ENCODE assay signal across 34 cellular contexts in genomic region chr1:15129944-15130343, GRCh38. TPM values are rescaled to one million over a fixed set of nuclear protein-coding genes. Genes with fewer than 3 reads are reported as not detected.
DNase-seq lines count a peak whose midpoint lies in the region; ATAC-seq and TF ChIP-seq lines count a peak whose summit lies in the region.
"Had no signal": no experiment of that assay in that cellular context is flagged by ENCODE, and none has a peak within 500 bp of the region (broad histone marks: within the 10 kb centered on the region; RNA-seq: fewer than 3 reads in every experiment).

No MANE protein-coding gene starts in this region.

- DNase-seq in OCI-M1 (lab: John Stamatoyannopoulos, UW): peak; percentile 5
- DNase-seq in chondrocyte (ENCODE audit: low spot score): no peak
- DNase-seq in Calu3: no peak
- DNase-seq in dedifferentiated amniotic fluid mesenchymal stem cell (ENCODE audit: extremely low spot score): no peak
- DNase-seq in GF-D8 (lab: John Stamatoyannopoulos, UW): no peak
- no peak for DNase-seq in heart left ventricle
- DNase-seq: 8988T; ACHN; AML-193; BE2C; C1 segment of cervical spinal cord; Caco-2; CD4-positive, alpha-beta memory T cell; CD4-positive, alpha-beta T cell; CD4-positive, CD25-positive, alpha-beta regulatory T cell; CD8-positive, alpha-beta memory T cell; CD8-positive, alpha-beta T cell; COR-L47; DMS 273 treated with DMSO at 0.1 percent for 48 hours; DMS153; DMS53; DMS79; DMS79 treated with DMSO at 0.1 percent for 48 hours; DND-41; EL had no signal

- H3K4me3 Mint-ChIP-seq in chondrocyte (ENCODE audit: unreplicated experiment): no peak overlapping the region
- no peak overlapping the region for H3K4me3 Mint-ChIP-seq in dendritic cell treated with granulocyte-macrophage colony-stimulating factor and Interleukin-4, amounts not matched to agents 40 ng/mL and 50 ng/mL, for 4 days
- H3K4me3 Mint-ChIP-seq in Calu3 (ENCODE audit: low read depth, unreplicated experiment): no peak overlapping the region
- H3K4me3 Mint-ChIP-seq: B cell; CD14-positive monocyte; CD4-positive, alpha-beta memory T cell; CD4-positive, alpha-beta T cell; CD4-positive, CD25-positive, alpha-beta regulatory T cell; CD8-positive, alpha-beta memory T cell; CD8-positive, alpha-beta T cell had no signal

- no TSS peak for BruUV-seq in Calu3 (replicated peaks; lab: Mats Ljungman, UMichigan)

- POLR2A ChIA-PET in HEK293 (lab: Yijun Ruan, JAX): no interaction called here

- H3K36me3 ChIP-seq in HEK293 (ENCODE audit: control insufficient read depth in 2 of 2, insufficient read depth in 1 of 2, low read length in 2 of 2) (no peaks in the 10 kb centered on the region), heart left ventricle (no peaks in the 10 kb centered on the region)
- H3K36me3 ChIP-seq: BE2C; BLaER1; BLaER1 treated with 17β-estradiol and CSF1 and Interleukin-3, amounts not matched to agents 10 nM and 100 nM had no signal

- CTCF ChIA-PET in HEK293 (lab: Yijun Ruan, JAX): interaction anchor here (0.8 to 5.1 kb wide), 10 partner anchors 8 to 497 kb away, joined by 3 to 73 read pairs (median 9); no protein-coding TSS in a partner anchor
- CTCF ChIA-PET in Calu3 (lab: Charles Lee): no interaction called here

- 78 to 91% (median 87%) methylated on average over 4 of the region's 4 CpGs for WGBS in heart left ventricle, 4 donors

- intact Hi-C loops in dendritic cell treated with granulocyte-macrophage colony-stimulating factor and Interleukin-4, amounts not matched to agents 40 ng/mL and 50 ng/mL, for 4 days (cut with micrococcal nuclease): loop anchor here (2.0 kb wide), 1 partner anchor 21 kb away; no protein-coding TSS in a partner anchor
- intact Hi-C loops in Calu3 (cut with micrococcal nuclease; ENCODE audit: unreplicated experiment): no loop called here
- intact Hi-C loops in heart left ventricle (cut with DNase I): loop anchor here in 8 of 10 donors (2.0 to 10.0 kb wide), 8 partner anchors 142 to 305 kb away; partner anchors contain the start of gene CTRC (in 2 of the 8)

- H3K36me3 Mint-ChIP-seq in chondrocyte (ENCODE audit: low read depth) (peaks cover 6% of the 10 kb centered on the region), Calu3 (ENCODE audit: insufficient read depth, unreplicated experiment) (peaks cover 6% of the 10 kb centered on the region)
- H3K36me3 Mint-ChIP-seq in dendritic cell treated with granulocyte-macrophage colony-stimulating factor and Interleukin-4, amounts not matched to agents 40 ng/mL and 50 ng/mL, for 4 days (ENCODE audit: low read depth): no peaks in the 10 kb centered on the region
- H3K36me3 Mint-ChIP-seq: CD14-positive monocyte; CD4-positive, alpha-beta memory T cell; CD4-positive, CD25-positive, alpha-beta regulatory T cell; CD8-positive, alpha-beta memory T cell; CD8-positive, alpha-beta T cell had no signal

- TF ChIP-seq CTCF in HEK293 (tag by site-specific recombination; IDR thresholded peaks at IDR 0.05) (no peak), chondrocyte (IDR thresholded peaks at IDR 0.05) (no peak), Calu3 (IDR thresholded peaks at IDR 0.05; ENCODE audit: unreplicated experiment) (no peak), heart left ventricle (IDR thresholded peaks at IDR 0.05) (no peak)

- H3K4me1 ChIP-seq in HEK293 (ENCODE audit: control insufficient read depth, insufficient read depth, low read length): no peaks in the 10 kb centered on the region
- H3K4me1 ChIP-seq in heart left ventricle: no peaks in the 10 kb centered on the region
- H3K4me1 ChIP-seq: A549, BE2C had no signal

- H3K27me3 Mint-ChIP-seq in chondrocyte (ENCODE audit: low read depth) (peaks cover 24% of the 10 kb centered on the region), Calu3 (ENCODE audit: unreplicated experiment) (no peaks in the 10 kb centered on the region)
- H3K27me3 Mint-ChIP-seq in dendritic cell treated with granulocyte-macrophage colony-stimulating factor and Interleukin-4, amounts not matched to agents 40 ng/mL and 50 ng/mL, for 4 days: peaks cover 23% of the 10 kb centered on the region

- peaks cover 0 to 10% (median 0%) of the 10 kb centered on the region in 9 donors for H3K27me3 ChIP-seq in heart left ventricle
- H3K27me3 ChIP-seq: BE2C; BLaER1; BLaER1 treated with 17β-estradiol and CSF1 and Interleukin-3, amounts not matched to agents 10 nM and 100 nM had no signal

- H3K4me1 Mint-ChIP-seq in chondrocyte (ENCODE audit: low read depth): no peaks in the 10 kb centered on the region
- peaks cover 15% of the 10 kb centered on the region for H3K4me1 Mint-ChIP-seq in dendritic cell treated with granulocyte-macrophage colony-stimulating factor and Interleukin-4, amounts not matched to agents 40 ng/mL and 50 ng/mL, for 4 days (ENCODE audit: low read depth)
- H3K4me1 Mint-ChIP-seq in Calu3 (ENCODE audit: low read depth, unreplicated experiment): no peaks in the 10 kb centered on the region
- H3K4me1 Mint-ChIP-seq: B cell; CD14-positive monocyte; CD4-positive, alpha-beta memory T cell; CD4-positive, CD25-positive, alpha-beta regulatory T cell; CD8-positive, alpha-beta memory T cell had no signal

- H3K9me3 ChIP-seq in HEK293 (ENCODE audit: control insufficient read depth, insufficient read depth, low read depth, low read length) (no peaks in the 10 kb centered on the region), heart left ventricle (peaks cover 0 to 9% (median 0%) of the 10 kb centered on the region in 12 donors)
- H3K9me3 ChIP-seq: A549, BE2C, Caco-2 had no signal

- H3K9me3 Mint-ChIP-seq in chondrocyte (ENCODE audit: low read depth): peaks cover 10% of the 10 kb centered on the region
- H3K9me3 Mint-ChIP-seq in dendritic cell treated with granulocyte-macrophage colony-stimulating factor and Interleukin-4, amounts not matched to agents 40 ng/mL and 50 ng/mL, for 4 days: peaks cover 19% of the 10 kb centered on the region
- peaks cover 5% of the 10 kb centered on the region for H3K9me3 Mint-ChIP-seq in Calu3 (ENCODE audit: low read depth, unreplicated experiment)
- H3K9me3 Mint-ChIP-seq: CD4-positive, alpha-beta T cell; CD8-positive, alpha-beta T cell had no signal

- H3K27ac Mint-ChIP-seq in chondrocyte (ENCODE audit: unreplicated experiment) (peak overlapping the region; percentile 68), Calu3 (ENCODE audit: unreplicated experiment) (no peak overlapping the region)
- H3K27ac Mint-ChIP-seq in dendritic cell treated with granulocyte-macrophage colony-stimulating factor and Interleukin-4, amounts not matched to agents 40 ng/mL and 50 ng/mL, for 4 days: peak overlapping the region; percentile 26
- H3K27ac Mint-ChIP-seq: B cell; CD14-positive monocyte; CD4-positive, alpha-beta memory T cell; CD4-positive, alpha-beta T cell; CD4-positive, CD25-positive, alpha-beta regulatory T cell; CD8-positive, alpha-beta T cell had no signal

- TF ChIP-seq POLR2A in heart left ventricle (IDR thresholded peaks at IDR 0.05): no peak

- H3K27ac ChIP-seq in HEK293 (ENCODE audit: extremely low read depth, low read depth, low read length) (no peak overlapping the region), heart left ventricle (no peak overlapping the region)
- H3K27ac ChIP-seq: 22Rv1; A549; BLaER1; BLaER1 treated with 17β-estradiol and CSF1 and Interleukin-3, amounts not matched to agents 10 nM and 100 nM; C4-2B had no signal

- H3K4me3 ChIP-seq in HEK293 (ENCODE audit: low read depth, low read length) (no peak overlapping the region), heart left ventricle (no peak overlapping the region)
- H3K4me3 ChIP-seq: A549; BLaER1; BLaER1 treated with 17β-estradiol and CSF1 and Interleukin-3, amounts not matched to agents 10 nM and 100 nM had no signal

- no peak for ATAC-seq in heart left ventricle
- ATAC-seq: A549; CD8-positive, alpha-beta T cell had no signal

TF ChIP-seq in HEK293, 187 proteins besides CTCF, POLR2A, EP300 and RAD21:
- TF ChIP-seq ZBTB1 (tag by site-specific recombination; IDR thresholded peaks at IDR 0.05): no peak
- TF ChIP-seq GLI2 (tag by site-specific recombination; IDR thresholded peaks at IDR 0.05; ENCODE audit: borderline replicate concordance, low read depth): no peak
- TF ChIP-seq ZNF335 (tag by site-specific recombination; conservative IDR thresholded peaks at IDR 0.05): no peak
- no peak for TF ChIP-seq ZNF621 (tag by site-specific recombination; IDR thresholded peaks at IDR 0.05)
- peak; percentile 100 for TF ChIP-seq ZNF549 (tag by site-specific recombination; IDR thresholded peaks at IDR 0.05)
- no peak for TF ChIP-seq IKZF3 (tag by site-specific recombination; IDR thresholded peaks at IDR 0.05)
- TF ChIP-seq WT1 (tag by site-specific recombination; IDR thresholded peaks at IDR 0.05): no peak
- TF ChIP-seq ZNF211 (tag by site-specific recombination; IDR thresholded peaks at IDR 0.05; ENCODE audit: low read depth): no peak
- TF ChIP-seq SETDB1 (IDR thresholded peaks at IDR 0.05; ENCODE audit: insufficient read length, low read length): peak; percentile 65
- TF ChIP-seq GLIS2 (tag by site-specific recombination; IDR thresholded peaks at IDR 0.05): no peak
- TF ChIP-seq ZNF18 (tag by site-specific recombination; IDR thresholded peaks at IDR 0.05): no peak
- no peak for TF ChIP-seq ZNF76 (tag by site-specific recombination; IDR thresholded peaks at IDR 0.05; ENCODE audit: borderline replicate concordance, low read depth)

RNA-seq across cellular contexts. Expression of gene TMEM51, which starts 23.6 kb away (rescaled TPM):
- total RNA-seq in chondrocyte (0.82 to 1.9 TPM (median 1.8 TPM) in 3 replicates), Calu3 (2022) (43.6 and 47.6 TPM in 2 replicates), heart left ventricle (1 to 10 TPM; 2.0 to 9.5 (median 3.8) TPM)
- polyA plus RNA-seq in heart left ventricle: 1 to 10 TPM; 3.5 to 3.8 TPM
- total RNA-seq: CD4-positive, alpha-beta T cell; CD4-positive, CD25-positive, alpha-beta regulatory T cell; CD8-positive, alpha-beta T cell had no signal
- polyA plus RNA-seq: CD4-positive, alpha-beta memory T cell; CD4-positive, CD25-positive, alpha-beta regulatory T cell; CD8-positive, alpha-beta memory T cell had no signal
